In genomic region chr2:46430992-46431391, GRCh38 we compare ENCODE assay signal across 17 cellular contexts. TPM values are rescaled to one million over a fixed set of nuclear protein-coding genes. Genes with fewer than 3 reads are reported as not detected.
A peak's percentile ranks its signal among the peaks of the same experiment; 100 is the strongest.
DNase-seq lines count a peak whose midpoint lies in the region; ATAC-seq, FAIRE-seq and TF ChIP-seq lines count a peak whose summit lies in the region.
"Had no signal": no experiment of that assay in that cellular context is flagged by ENCODE, and none has a peak within 500 bp of the region (broad histone marks: within the 10 kb centered on the region; RNA-seq: fewer than 3 reads in every experiment).

No MANE protein-coding gene starts in this region.

- FAIRE-seq in GM12878 (lab: Jason Lieb, UNC) (no peak), small intestine (lab: Jason Lieb, UNC) (no peak)
- FAIRE-seq: D721Med, G401.6, RCC 7860 had no signal

- H3K27me3 Mint-ChIP-seq in CD8-positive, alpha-beta T cell (ENCODE audit: low read depth): no peaks in the 10 kb centered on the region

- no peaks in the 10 kb centered on the region for H3K27me3 ChIP-seq in CD8-positive, alpha-beta T cell (ENCODE audit: insufficient read depth, low read length)
- H3K27me3 ChIP-seq in GM12878 (replicated peaks in 1 of 2; ENCODE audit: control insufficient read depth in 2 of 2, insufficient read depth in 2 of 2, low read length in 1 of 2) (no peaks in the 10 kb centered on the region; a peak in 1 of 4 replicates), small intestine (ENCODE audit: control insufficient read depth in 2 of 2, insufficient read depth in 2 of 2, low read length in 2 of 2) (no peaks in the 10 kb centered on the region)

- peaks cover 31% of the 10 kb centered on the region for H3K4me1 ChIP-seq in CD8-positive, alpha-beta T cell (ENCODE audit: insufficient read depth, low read length)
- no peaks in the 10 kb centered on the region for H3K4me1 ChIP-seq in GM12878 (ENCODE audit: control insufficient read depth, insufficient read depth, low read length)
- no peaks in the 10 kb centered on the region for H3K4me1 ChIP-seq in small intestine (ENCODE audit: control insufficient read depth in 2 of 2, insufficient read depth in 1 of 2, low read depth in 1 of 2, low read length in 1 of 2)

- CTCF ChIA-PET in CD8-positive, alpha-beta T cell (lab: Charles Lee): no interaction called here
- CTCF ChIA-PET in GM12878 (lab: Yijun Ruan, JAX): interaction anchor here (1.1 kb wide), 1 partner anchor 20 kb away, joined by 3 read pairs; no protein-coding TSS in a partner anchor

- TF ChIP-seq EP300 in GM12878 (IDR thresholded peaks at IDR 0.05; ENCODE audit: borderline replicate concordance in 1 of 2, control insufficient read depth in 1 of 2, low read depth in 2 of 2, low read length in 2 of 2): no peak

- H3K9me3 ChIP-seq in CD8-positive, alpha-beta T cell (ENCODE audit: low read length): no peaks in the 10 kb centered on the region
- H3K9me3 ChIP-seq in KOPT-K1 (ENCODE audit: insufficient read depth, low read length, poor library complexity, severe bottlenecking) (peaks cover 17% of the 10 kb centered on the region), GM12878 (replicated peaks; ENCODE audit: control insufficient read depth, insufficient read depth, low read length) (no peaks in the 10 kb centered on the region; the same call in 2 of the 3 replicates), small intestine (ENCODE audit: control insufficient read depth, low read depth) (no peaks in the 10 kb centered on the region)

- H4K20me1 ChIP-seq in GM12878 (ENCODE audit: control insufficient read depth, insufficient read depth): no peaks in the 10 kb centered on the region

- in situ Hi-C loops in GM12878 (cut with MboI): no loop called here

- 33% methylated on average over 1 of the region's 1 CpG for WGBS in GM12878 (ENCODE audit: insufficient coverage, insufficient replicate concordance, low lambda C conversion rate, missing lambda C conversion rate)
- 48 to 86% (median 74%) methylated on average over 1 of the region's 1 CpG for whole genome bisulfite sequencing in small intestine, 3 donors

- intact Hi-C loops in CD8-positive, alpha-beta T cell (cut with DNase I, micrococcal nuclease): loop anchor here in 1 of 2 experiments (1.0 kb wide), 1 partner anchor 8 kb away; no protein-coding TSS in a partner anchor
- intact Hi-C loops in GM12878 (cut with micrococcal nuclease; ENCODE audit: unreplicated experiment): no loop called here

- TF ChIP-seq CTCF in CD8-positive, alpha-beta T cell (IDR thresholded peaks at IDR 0.05): no peak
- TF ChIP-seq CTCF in GM12878 (IDR thresholded peaks at IDR 0.05 in 2 of 3, conservative IDR thresholded peaks at IDR 0.05 in 1 of 3; ENCODE audit: control insufficient read depth in 2 of 3, extremely low read depth in 1 of 3, insufficient read depth in 1 of 3, low read depth in 3 of 3, low read length in 3 of 3): no peak

- TF ChIP-seq POLR2A in GM12878 (IDR thresholded peaks at IDR 0.05; ENCODE audit: low read depth, low read length): no peak

- RAD21 ChIA-PET in GM12878 (lab: Charles Lee; ENCODE audit: unreplicated experiment): interaction anchor here (1.6 kb wide), 1 partner anchor 9 kb away, joined by 4 read pairs; no protein-coding TSS in a partner anchor

- H3K4me3 ChIP-seq in CD8-positive, alpha-beta T cell (ENCODE audit: low read depth, low read length): no peak overlapping the region
- H3K4me3 ChIP-seq in GM12878 (no peak overlapping the region), small intestine (ENCODE audit: low read depth in 1 of 2, low read length in 2 of 2) (no peak overlapping the region)
- H3K4me3 ChIP-seq: GM23338, SK-N-MC had no signal

- peak; percentile 34 for ATAC-seq in CD8-positive, alpha-beta T cell
- peak; percentile 29; the same call in 2 of the 3 replicates for ATAC-seq in GM12878
- ATAC-seq in GM21526 (IDR thresholded peaks at IDR 0.05; ENCODE audit: low FRiP score, unreplicated experiment): no peak
- ATAC-seq: GM23338 had no signal

- H3K9me3 Mint-ChIP-seq in CD8-positive, alpha-beta T cell: peaks cover 5% of the 10 kb centered on the region

- H2AFZ ChIP-seq in GM12878 (ENCODE audit: control insufficient read depth, low read depth, low read length): no peak overlapping the region

- H3K36me3 Mint-ChIP-seq in CD8-positive, alpha-beta T cell: no peaks in the 10 kb centered on the region

- H3K4me1 Mint-ChIP-seq in CD8-positive, alpha-beta T cell (ENCODE audit: low read depth): peaks cover 48% of the 10 kb centered on the region

- no peak overlapping the region for H3K4me2 ChIP-seq in GM12878 (ENCODE audit: control insufficient read depth, insufficient read depth)
- H3K4me2 ChIP-seq: GM23338 had no signal

- no peak overlapping the region for H3K27ac ChIP-seq in CD8-positive, alpha-beta T cell (ENCODE audit: low read depth, low read length)
- H3K27ac ChIP-seq in KOPT-K1 (ENCODE audit: low read depth, low read length, poor library complexity, severe bottlenecking) (peak overlapping the region; percentile 72), GM12878 (ENCODE audit: control insufficient read depth, insufficient read depth) (no peak overlapping the region), small intestine (ENCODE audit: low read depth in 1 of 2, low read length in 1 of 2) (peak overlapping the region in 1 of 2 donors; percentile 75)
- H3K27ac ChIP-seq: SK-N-MC had no signal

- H3K79me2 ChIP-seq in GM12878 (ENCODE audit: control insufficient read depth, insufficient read depth, low read length): no peaks in the 10 kb centered on the region

- no peak for TF ChIP-seq RAD21 in GM12878 (IDR thresholded peaks at IDR 0.05; ENCODE audit: insufficient read depth, low read depth, low read length)

- H3K9ac ChIP-seq in GM12878 (ENCODE audit: control insufficient read depth, insufficient read depth, low read length): no peak overlapping the region

- H3K36me3 ChIP-seq in CD8-positive, alpha-beta T cell (ENCODE audit: insufficient read depth, low read length): no peaks in the 10 kb centered on the region
- H3K36me3 ChIP-seq in KOPT-K1 (ENCODE audit: insufficient read depth, low read length) (no peaks in the 10 kb centered on the region), GM12878 (ENCODE audit: control insufficient read depth in 2 of 2, insufficient read depth in 2 of 2, low read length in 1 of 2) (no peaks in the 10 kb centered on the region), small intestine (ENCODE audit: control insufficient read depth in 2 of 2, insufficient read depth in 2 of 2, low read length in 2 of 2) (no peaks in the 10 kb centered on the region)

- BruUV-seq in GM12878 (replicated peaks; lab: Mats Ljungman, UMichigan): no TSS peak

- H3K27ac Mint-ChIP-seq in CD8-positive, alpha-beta T cell: peak overlapping the region; percentile 81
- H3K27ac Mint-ChIP-seq: GM23338 had no signal

- POLR2A ChIA-PET in CD8-positive, alpha-beta T cell (lab: Charles Lee): interaction anchor here (1.6 kb wide), 1 partner anchor 9 kb away, joined by 6 read pairs; no protein-coding TSS in a partner anchor
- POLR2A ChIA-PET in GM12878 (lab: Charles Lee): no interaction called here

- DNase-seq in CD8-positive, alpha-beta T cell: no peak
- DNase-seq in GM12878 (ENCODE audit: low read depth, low spot score) (no peak), small intestine (peak; percentile 30), germinal center (ENCODE audit: low spot score) (no peak), dermis blood vessel endothelial cell (no peak)
- DNase-seq: DMS79 treated with DMSO at 0.1 percent for 48 hours, Kasumi-1, NCI-H1105 treated with DMSO at 0.1 percent for 48 hours, NCI-H187, Right ventricle myocardium superior had no signal

- SMC1A ChIA-PET in GM12878 (lab: Charles Lee; ENCODE audit: uncharacterized antibody, unreplicated experiment): interaction anchor here (2.0 kb wide), 1 partner anchor 20 kb away, joined by 4 read pairs; no protein-coding TSS in a partner anchor

- H3K4me3 Mint-ChIP-seq in CD8-positive, alpha-beta T cell: peak overlapping the region; percentile 17
- H3K4me3 Mint-ChIP-seq: GM23338 had no signal

TF ChIP-seq in GM12878, 131 proteins besides CTCF, POLR2A, EP300 and RAD21 (continues in another document):
- TF ChIP-seq IRF4 (IDR thresholded peaks at IDR 0.05; ENCODE audit: low read depth, low read length): no peak
- TF ChIP-seq ZBTB33 (IDR thresholded peaks at IDR 0.05): no peak

RNA-seq across cellular contexts. Expression of gene TMEM247, which starts 48.4 kb away (rescaled TPM):
- not detected for total RNA-seq in CD8-positive, alpha-beta T cell
- total RNA-seq in GM12878 (2013; cell fraction: nucleolus; rRNA removed): not detected in 2 replicates
- total RNA-seq in GM12878 (2014; rRNA removed): not detected in 2 replicates
- not detected in 2 replicates for total RNA-seq in GM12878 (2014; rRNA removed; fragmentation: Illumina TruSeq; extraction: Trizol)
- total RNA-seq in GM12878 (2021): not detected in 2 replicates
- not detected for polyA plus RNA-seq in GM12878 (2011; ENCODE audit: low read depth)
- not detected in 2 replicates for polyA plus RNA-seq in GM12878 (2011; rRNA removed)
- polyA plus RNA-seq in GM12878 (2011; cell fraction: cytosol; rRNA removed): not detected in 2 replicates
- polyA plus RNA-seq in GM12878 (2011; cell fraction: nucleus; rRNA removed): not detected in 2 replicates
- not detected in 2 replicates for polyA plus RNA-seq in GM12878 (2012)
- polyA plus RNA-seq in GM12878 (2014; fragmentation: Illumina TruSeq; extraction: Trizol): not detected in 2 replicates
- not detected for polyA plus RNA-seq in GM12878 (2014; fragmentation: Nextera tagmentation; extraction: Ambion mirVana)
- not detected in 2 replicates for polyA plus RNA-seq in GM12878 (2014; rRNA removed)
- polyA plus RNA-seq in GM12878 (2016; fragmentation: Nextera tagmentation; extraction: Ambion mirVana): not detected
- not detected in 2 replicates for polyA minus RNA-seq in GM12878 (2011; rRNA and poly(A)+ RNA removed)
- not detected in 2 replicates for polyA minus RNA-seq in GM12878 (2011; cell fraction: cytosol; rRNA and poly(A)+ RNA removed)
- polyA minus RNA-seq in GM12878 (2011; cell fraction: nucleus; rRNA and poly(A)+ RNA removed): not detected in 2 replicates
- not detected for polyA plus RNA-seq in small intestine
- total RNA-seq in dermis blood vessel endothelial cell: not detected in 2 replicates
- total RNA-seq: GM23338, Right ventricle myocardium superior had no signal
- polyA plus RNA-seq: GM23338 had no signal
